ENCODE assay signal across 12 cellular contexts in the genomic region with DNA sequence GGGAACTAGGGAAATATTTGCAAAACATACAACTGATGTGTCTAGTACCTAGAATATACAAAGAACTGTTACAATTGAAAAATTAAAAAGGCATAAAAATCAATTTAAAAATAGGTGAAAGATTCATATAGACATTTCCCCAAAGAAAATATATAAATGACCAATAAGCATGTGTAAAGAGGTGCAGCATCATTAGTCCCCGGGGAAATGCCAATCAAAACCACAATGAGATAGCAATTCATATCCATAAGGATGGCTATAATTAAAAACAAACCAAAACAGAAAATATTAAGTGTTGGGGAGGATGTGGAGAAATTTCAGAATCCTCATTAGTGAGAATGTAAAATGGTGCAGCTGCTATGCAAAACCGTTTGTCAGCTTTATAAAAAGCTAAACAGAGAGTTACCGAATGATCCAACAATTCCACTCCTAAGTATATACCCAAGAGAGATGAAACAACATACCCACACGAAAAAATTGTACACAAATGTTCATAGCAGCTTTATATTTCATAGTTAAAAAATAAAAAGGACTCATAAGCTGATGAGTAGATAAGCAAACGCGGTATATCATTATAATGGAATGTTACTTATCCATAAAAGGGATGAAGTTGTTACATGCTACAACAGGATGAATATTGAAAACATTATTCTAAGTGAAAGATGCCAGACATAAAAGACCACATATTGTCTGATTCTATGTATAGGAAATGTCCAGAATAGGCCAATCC.
"Had no signal": no experiment of that assay in that cellular context is flagged by ENCODE, and none has a peak within 500 bp of the region (broad histone marks: within the 10 kb centered on the region; RNA-seq: fewer than 3 reads in every experiment).

No MANE protein-coding gene starts in this region.

- H3K27ac ChIP-seq: parathyroid adenoma, stomach had no signal

- H3K9ac ChIP-seq: parathyroid adenoma had no signal

- ATAC-seq: T-helper 17 cell had no signal

- H3K4me1 Mint-ChIP-seq: neural crest cell, T-helper 17 cell had no signal

- DNase-seq: activated CD4-positive, alpha-beta T cell treated with anti-CD3 and anti-CD28 coated beads, Interleukin-2, amount 50 U/mL, for 1 hour; activated naive CD4-positive, alpha-beta T cell treated with anti-CD3 and anti-CD28 coated beads, Interleukin-2, amount 50 U/mL, for 16 hours; activated T-cell treated with anti-CD3 and anti-CD28 coated beads, Interleukin-2, amount 50 U/mL, for 1 hour; hippocampal formation; stimulated activated CD4-positive, alpha-beta T cell treated with anti-CD3 and anti-CD28 coated beads, Interleukin-4, amount 100 ng/mL, for 24 hours; stomach; T-helper 17 cell had no signal

- H3K4me3 ChIP-seq: stomach had no signal

- H3K79me2 ChIP-seq: parathyroid adenoma had no signal

- H3K4me1 ChIP-seq: parathyroid adenoma had no signal

- H3K4me3 Mint-ChIP-seq: mesothelial cell of epicardium, neural crest cell, T-helper 17 cell had no signal

- H2AFZ ChIP-seq: parathyroid adenoma had no signal

- H3K27ac Mint-ChIP-seq: mesothelial cell of epicardium, T-helper 17 cell had no signal

- FAIRE-seq: TTC549, urothelium cell line had no signal

- H3K9me3 ChIP-seq: stomach had no signal

- H3K36me3 ChIP-seq: stomach had no signal

- H3K27me3 ChIP-seq: stomach had no signal
